In genomic region chr1:245310605-245311531, GRCh38 we compare ENCODE assay signal across 7 cellular contexts.
DNase-seq lines count a peak whose midpoint lies in the region; ATAC-seq and TF ChIP-seq lines count a peak whose summit lies in the region.

No MANE protein-coding gene starts in this region.

- H3K4me2 ChIP-seq in OCI-LY3 (ENCODE audit: low read length) = peak overlapping the region; percentile 97

- no peak overlapping the region for H3K27ac ChIP-seq in OCI-LY3 (ENCODE audit: low read length)
- H3K27ac ChIP-seq in transverse colon = no peak overlapping the region
- no peak overlapping the region for H3K27ac ChIP-seq in tibial artery

- TF ChIP-seq POLR2A in transverse colon (IDR thresholded peaks at IDR 0.05) = no peak

- H3K4me3 ChIP-seq in OCI-LY3 (ENCODE audit: low read length) (peak overlapping the region; percentile 75), fibroblast of villous mesenchyme (ENCODE audit: low read depth, low read length) (no peak overlapping the region), transverse colon (no peak overlapping the region), tibial artery (no peak overlapping the region)

- TF ChIP-seq CTCF in OCI-LY3 (IDR thresholded peaks at IDR 0.05; ENCODE audit: low read depth, low read length) (no peak), fibroblast of villous mesenchyme (IDR thresholded peaks at IDR 0.05; ENCODE audit: insufficient read depth, low read depth, low read length) (no peak), transverse colon (IDR thresholded peaks at IDR 0.05) (no peak), tibial artery (IDR thresholded peaks at IDR 0.05) (no peak)

- H3K36me3 ChIP-seq in OCI-LY3 (replicated peaks; ENCODE audit: low read depth, low read length) = no peaks in the 10 kb centered on the region
- H3K36me3 ChIP-seq in transverse colon = no peaks in the 10 kb centered on the region
- H3K36me3 ChIP-seq in tibial artery = no peaks in the 10 kb centered on the region

- H3K9me3 ChIP-seq in OCI-LY3 (ENCODE audit: insufficient read depth, low read length) (no peaks in the 10 kb centered on the region), transverse colon (no peaks in the 10 kb centered on the region), tibial artery (no peaks in the 10 kb centered on the region)

- WGBS in transverse colon (ENCODE audit: low coverage in 1 of 2), 2 donors = 41% methylated on average over 19 of the region's 21 CpGs; no CpG with 5 or more reads in 1 of the 2 donors

- H2AFZ ChIP-seq in OCI-LY3 (ENCODE audit: low read depth, low read length) = 0 out of 2 replicates have a peak overlapping the region, but pooled peaks have one; percentile 72

- H3K27me3 ChIP-seq in OCI-LY3 (ENCODE audit: low read depth, low read length) (peaks cover 25% of the 10 kb centered on the region), transverse colon (no peaks in the 10 kb centered on the region), tibial artery (no peaks in the 10 kb centered on the region)

- H3K4me1 ChIP-seq in OCI-LY3 (ENCODE audit: low read length) (peaks cover 8% of the 10 kb centered on the region), transverse colon (no peaks in the 10 kb centered on the region), tibial artery (no peaks in the 10 kb centered on the region)

- no peaks in the 10 kb centered on the region for H3K79me2 ChIP-seq in OCI-LY3 (ENCODE audit: low read length)

- no peaks in the 10 kb centered on the region for H4K20me1 ChIP-seq in OCI-LY3 (ENCODE audit: insufficient read depth, low read length)

- no peak overlapping the region for H3K9ac ChIP-seq in OCI-LY3 (ENCODE audit: low read length)

- intact Hi-C loops in transverse colon (cut with DNase I; ENCODE audit: low total_unique reads) (no loop called here), tibial artery (cut with DNase I; ENCODE audit: low total_unique reads) (no loop called here)

- DNase-seq in fibroblast of villous mesenchyme (ENCODE audit: low read depth) = peak; percentile 51
- peak; percentile 10 for DNase-seq in transverse colon
- DNase-seq in tibial artery = no peak

- in situ Hi-C loops in transverse colon (cut with MboI; ENCODE audit: low pct_ligation_motif_present in 1 of 4, low pct_unique_long_range_greater_than_20kb in 1 of 4, low sequenced_read_pairs in 3 of 4) = no loop called here

- ATAC-seq in GM18519 (IDR thresholded peaks at IDR 0.05; ENCODE audit: low FRiP score, unreplicated experiment) = peak; percentile 66
- peak; percentile 78 for ATAC-seq in HG02678 (IDR thresholded peaks at IDR 0.05; ENCODE audit: unreplicated experiment)
- ATAC-seq in GM19467 (IDR thresholded peaks at IDR 0.05; ENCODE audit: unreplicated experiment) = no peak

- no peak for TF ChIP-seq EP300 in transverse colon (IDR thresholded peaks at IDR 0.05; ENCODE audit: low read depth)

Comparison
In these comparisons a context has a peak if more than half of its experiments do, and no peak if none do; other contexts are left out.
1. DNase-seq: peak in fibroblast of villous mesenchyme (single experiment) and transverse colon (single experiment); none in tibial artery (0 of 2).